In genomic region chr2:237345891-237346640, GRCh38 we compare ENCODE assay signal across 17 cellular contexts.
DNase-seq lines count a peak whose midpoint lies in the region; ATAC-seq, FAIRE-seq and TF ChIP-seq lines count a peak whose summit lies in the region.
"Had no signal": no experiment of that assay in that cellular context is flagged by ENCODE, and none has a peak within 500 bp of the region (broad histone marks: within the 10 kb centered on the region; RNA-seq: fewer than 3 reads in every experiment).

No MANE protein-coding gene starts in this region.

- intact Hi-C loops in HepG2 (cut with micrococcal nuclease; ENCODE audit: unreplicated experiment) = no loop called here
- intact Hi-C loops in right lobe of liver (cut with DNase I) = no loop called here
- intact Hi-C loops in uterus (cut with DNase I; ENCODE audit: low total_unique reads) = no loop called here

- H3K36me3 ChIP-seq in HepG2 (replicated peaks in 1 of 2; ENCODE audit: control insufficient read depth in 1 of 2, insufficient read depth in 2 of 2, low read length in 2 of 2) (no peaks in the 10 kb centered on the region), right lobe of liver (no peaks in the 10 kb centered on the region), uterus (no peaks in the 10 kb centered on the region)

- no peak overlapping the region for H3K9ac ChIP-seq in HepG2 (ENCODE audit: insufficient read depth, low read depth, low read length)

- no peaks in the 10 kb centered on the region for H3K9me3 ChIP-seq in HepG2 (ENCODE audit: low read length)
- H3K9me3 ChIP-seq in right lobe of liver = no peaks in the 10 kb centered on the region
- no peaks in the 10 kb centered on the region for H3K9me3 ChIP-seq in uterus
- H3K9me3 ChIP-seq in T-helper 17 cell (ENCODE audit: control insufficient read depth, low read length, poor library complexity, severe bottlenecking) = no peaks in the 10 kb centered on the region

- no peak overlapping the region for H2AFZ ChIP-seq in HepG2 (ENCODE audit: low read length)

- no peak overlapping the region for H3K4me2 ChIP-seq in HepG2 (ENCODE audit: low read depth, low read length)

- no peak for DNase-seq in HepG2 (ENCODE audit: low spot score)
- DNase-seq in right lobe of liver = no peak
- DNase-seq in NCI-H2171 treated with DMSO at 0.1 percent for 48 hours (lab: John Stamatoyannopoulos, UW) = peak; percentile 39
- DNase-seq in fibroblast of peridontal ligament (ENCODE audit: extremely low read depth) = peak; percentile 60
- DNase-seq in uterus = no peak
- no peak for DNase-seq in activated naive CD4-positive, alpha-beta T cell treated with anti-CD3 and anti-CD28 coated beads, Interleukin-2, amount 50 U/mL, for 16 hours
- no peak for DNase-seq in GM19238 (ENCODE audit: insufficient read length, low spot score)
- DNase-seq in T-helper 17 cell = no peak
- DNase-seq: activated CD4-positive, alpha-beta T cell treated with anti-CD3 and anti-CD28 coated beads, Interleukin-2, amount 10 ng/mL, durations not matched to agents 24 days and 14 days; activated T-cell treated with anti-CD3 and anti-CD28 coated beads for 4 hours; GDM1; hippocampal formation; mesendoderm; NCI-H524 treated with DMSO at 0.1 percent for 48 hours had no signal

- no peak overlapping the region for H3K27ac Mint-ChIP-seq in T-helper 17 cell
- H3K27ac Mint-ChIP-seq: activated CD4-positive, alpha-beta T cell treated with anti-CD3 and anti-CD28 coated beads, Interleukin-2, amount 10 ng/mL, durations not matched to agents 24 days and 14 days; activated naive CD4-positive, alpha-beta T cell treated with anti-CD3 and anti-CD28 coated beads, Interleukin-2, amount 50 U/mL, for 72 hours had no signal

- TF ChIP-seq CTCF in HepG2 (CRISPR knock-in tag; IDR thresholded peaks at IDR 0.05) (no peak), right lobe of liver (IDR thresholded peaks at IDR 0.05) (no peak), uterus (IDR thresholded peaks at IDR 0.05) (no peak)

- H3K27ac ChIP-seq in HepG2 (ENCODE audit: extremely low read length, insufficient read depth, low read length) (no peak overlapping the region), right lobe of liver (no peak overlapping the region), uterus (peak overlapping the region; percentile 21 to 51)

- no peaks in the 10 kb centered on the region for H4K20me1 ChIP-seq in HepG2 (ENCODE audit: insufficient read depth, low read length)

- H3K4me1 Mint-ChIP-seq in T-helper 17 cell = no peaks in the 10 kb centered on the region
- H3K4me1 Mint-ChIP-seq: activated CD4-positive, alpha-beta T cell treated with anti-CD3 and anti-CD28 coated beads, Interleukin-2, amount 10 ng/mL, durations not matched to agents 24 days and 14 days had no signal

- H3K4me1 ChIP-seq in HepG2 (ENCODE audit: insufficient read depth, low read length) (no peaks in the 10 kb centered on the region), right lobe of liver (peaks cover 0 to 5% (median 0%) of the 10 kb centered on the region in 4 donors), uterus (no peaks in the 10 kb centered on the region)

- in situ Hi-C loops in HepG2 (cut with HindIII; ENCODE audit: extremely low pct_ligation_motif_present, low pct_unique_long_range_greater_than_20kb) = no loop called here

- no peaks in the 10 kb centered on the region for H3K79me2 ChIP-seq in HepG2 (ENCODE audit: insufficient read depth, low read length)

- FAIRE-seq in HepG2 (lab: Jason Lieb, UNC) = no peak
- FAIRE-seq: GM12892, keratinocyte had no signal

- WGBS in HepG2 (ENCODE audit: low lambda C conversion rate) = 5% methylated on average over 4 of the region's 4 CpGs
- WGBS in right lobe of liver (ENCODE audit: insufficient coverage, low coverage, low lambda C conversion rate, missing lambda C conversion rate) = 52% methylated on average over 4 of the region's 4 CpGs

- no peak overlapping the region for H3K4me3 Mint-ChIP-seq in T-helper 17 cell
- H3K4me3 Mint-ChIP-seq: activated CD4-positive, alpha-beta T cell treated with anti-CD3 and anti-CD28 coated beads, Interleukin-2, amount 10 ng/mL, durations not matched to agents 24 days and 14 days had no signal

- no peak overlapping the region for H3K4me3 ChIP-seq in HepG2 (replicated peaks in 1 of 3; ENCODE audit: insufficient read depth in 1 of 3, low read depth in 2 of 3, low read length in 3 of 3)
- H3K4me3 ChIP-seq in right lobe of liver = no peak overlapping the region
- no peak overlapping the region for H3K4me3 ChIP-seq in uterus

- POLR2A ChIA-PET in HepG2 (lab: Yijun Ruan, JAX) = no interaction called here

- TF ChIP-seq RAD21 in HepG2 (CRISPR knock-in tag; IDR thresholded peaks at IDR 0.05) = no peak

- CTCF ChIA-PET in HepG2 (lab: Yijun Ruan, JAX; ENCODE audit: low intra/inter-chr PET ratio, low total read pairs) = no interaction called here

- peaks cover 3% of the 10 kb centered on the region for H3K36me3 Mint-ChIP-seq in T-helper 17 cell (ENCODE audit: low read depth)
- H3K36me3 Mint-ChIP-seq: activated naive CD4-positive, alpha-beta T cell treated with anti-CD3 and anti-CD28 coated beads, Interleukin-2, amount 50 U/mL, for 72 hours had no signal

- H3K27me3 ChIP-seq in HepG2 (ENCODE audit: control insufficient read depth in 1 of 2, insufficient read depth in 2 of 2, low read length in 2 of 2) (peaks cover 2 to 56% of the 10 kb centered on the region in 2 experiments; a peak in 4 of 5 replicates), right lobe of liver (no peaks in the 10 kb centered on the region), uterus (no peaks in the 10 kb centered on the region)

- TF ChIP-seq EP300 in HepG2 (IDR thresholded peaks at IDR 0.05; ENCODE audit: low read depth in 2 of 2, low read length in 2 of 2) (no peak), HepG2 (CRISPR knock-in tag; IDR thresholded peaks at IDR 0.05; ENCODE audit: borderline replicate concordance) (no peak)

- no peaks in the 10 kb centered on the region for H3K27me3 Mint-ChIP-seq in T-helper 17 cell
- H3K27me3 Mint-ChIP-seq: activated CD4-positive, alpha-beta T cell treated with anti-CD3 and anti-CD28 coated beads, Interleukin-2, amount 10 ng/mL, durations not matched to agents 24 days and 14 days had no signal

- ATAC-seq in HepG2 = no peak
- no peak for ATAC-seq in right lobe of liver
- no peak for ATAC-seq in T-helper 17 cell
- ATAC-seq: activated naive CD4-positive, alpha-beta T cell treated with anti-CD3 and anti-CD28 coated beads, Interleukin-2, amount 50 U/mL, for 72 hours had no signal

- TF ChIP-seq POLR2A in HepG2 (IDR thresholded peaks at IDR 0.05; ENCODE audit: insufficient read depth in 1 of 2, low read depth in 2 of 2, low read length in 2 of 2) (no peak), right lobe of liver (IDR thresholded peaks at IDR 0.05) (no peak), uterus (IDR thresholded peaks at IDR 0.05) (no peak)

- no TSS peak for BruUV-seq in HepG2 (replicated peaks; lab: Mats Ljungman, UMichigan)

TF ChIP-seq in HepG2, 621 proteins besides CTCF, POLR2A, EP300 and RAD21:
- TF ChIP-seq PHF5A (CRISPR knock-in tag; IDR thresholded peaks at IDR 0.05; ENCODE audit: low read depth, unreplicated experiment) (no peak), KLF11 (CRISPR knock-in tag; IDR thresholded peaks at IDR 0.05) (no peak), MNT (IDR thresholded peaks at IDR 0.05) (peak; percentile 88), HMG20B (CRISPR knock-in tag; conservative IDR thresholded peaks at IDR 0.05) (no peak)

Comparison
In these comparisons a context has a peak if more than half of its experiments do, and no peak if none do; other contexts are left out.
1. DNase-seq: peak in NCI-H2171 treated with DMSO at 0.1 percent for 48 hours (single experiment) and fibroblast of peridontal ligament (single experiment); none in HepG2 (single experiment), right lobe of liver (0 of 3), uterus (0 of 2), activated naive CD4-positive, alpha-beta T cell treated with anti-CD3 and anti-CD28 coated beads, Interleukin-2, amount 50 U/mL, for 16 hours (single experiment), GM19238 (single experiment) and T-helper 17 cell (0 of 3).
2. H3K27ac ChIP-seq: peak in uterus (2 of 2); none in HepG2 (single experiment) and right lobe of liver (0 of 3).